14 cellular contexts compared by ENCODE assay signal in genomic region chr4:31291238-31291637, GRCh38.
DNase-seq lines count a peak whose midpoint lies in the region; ATAC-seq and TF ChIP-seq lines count a peak whose summit lies in the region.
"Had no signal": no experiment of that assay in that cellular context is flagged by ENCODE, and none has a peak within 500 bp of the region (broad histone marks: within the 10 kb centered on the region; RNA-seq: fewer than 3 reads in every experiment).

No MANE protein-coding gene starts in this region.

- no peaks in the 10 kb centered on the region for H4K20me1 ChIP-seq in DOHH2 (ENCODE audit: control insufficient read depth, insufficient read depth, low read depth, low read length)

- peaks cover 11% of the 10 kb centered on the region for H3K9me3 ChIP-seq in DOHH2 (ENCODE audit: control insufficient read depth, insufficient read depth, low read length)
- H3K9me3 ChIP-seq: transverse colon had no signal

- peak overlapping the region; percentile 83 for H3K27ac ChIP-seq in DOHH2 (ENCODE audit: low read depth, low read length)
- H3K27ac ChIP-seq: left ventricle myocardium inferior, transverse colon had no signal

- peak overlapping the region; percentile 56 for H3K4me3 ChIP-seq in DOHH2 (ENCODE audit: low read length)
- H3K4me3 ChIP-seq: K562, left ventricle myocardium inferior, transverse colon had no signal

- H3K27me3 ChIP-seq in DOHH2 (ENCODE audit: control insufficient read depth, low read length), result no peaks in the 10 kb centered on the region
- H3K27me3 ChIP-seq: transverse colon had no signal

- peak overlapping the region; percentile 53 for H3K4me2 ChIP-seq in DOHH2 (ENCODE audit: low read length)

- peaks cover 32% of the 10 kb centered on the region for H3K36me3 ChIP-seq in DOHH2 (ENCODE audit: control insufficient read depth, low read length)
- H3K36me3 ChIP-seq: left ventricle myocardium inferior, transverse colon had no signal

- no peaks in the 10 kb centered on the region for H3K79me2 ChIP-seq in DOHH2 (ENCODE audit: control insufficient read depth, low read length)

- TF ChIP-seq CTCF in DOHH2 (IDR thresholded peaks at IDR 0.05; ENCODE audit: low read depth, low read length, poor library complexity, severe bottlenecking), result no peak

- H3K4me1 ChIP-seq in DOHH2 (ENCODE audit: control insufficient read depth, low read length), result peaks cover 34% of the 10 kb centered on the region
- H3K4me1 ChIP-seq: left ventricle myocardium inferior, transverse colon had no signal

- ATAC-seq in GM19463 (IDR thresholded peaks at IDR 0.05; ENCODE audit: unreplicated experiment) (peak; percentile 76), HG03025 (IDR thresholded peaks at IDR 0.05; ENCODE audit: low FRiP score, unreplicated experiment) (peak; percentile 99), HG03196 (IDR thresholded peaks at IDR 0.05; ENCODE audit: unreplicated experiment) (no peak)
- ATAC-seq: K562 had no signal

- DNase-seq in NCI-H748 treated with DMSO at 0.1 percent for 48 hours (lab: John Stamatoyannopoulos, UW), result peak; percentile 1
- no peak for DNase-seq in DMS79 (lab: John Stamatoyannopoulos, UW)
- DNase-seq in stimulated activated CD4-positive, alpha-beta T cell treated with anti-CD3 and anti-CD28 coated beads, Interleukin-2, amount 100 ng/mL, for 48 hours, result no peak
- DNase-seq in hippocampal formation (lab: John Stamatoyannopoulos, UW), result no peak
- DNase-seq: effector CD8-positive, alpha-beta T cell; left ventricle myocardium inferior; NCI-H2171 treated with DMSO at 0.1 percent for 48 hours; nephron progenitor cell; transverse colon had no signal

- no peaks in the 10 kb centered on the region for H3K9me2 ChIP-seq in DOHH2 (replicated peaks; ENCODE audit: control insufficient read depth, low read length)

- H3F3A ChIP-seq in DOHH2 (ENCODE audit: control insufficient read depth, insufficient read depth), result peaks cover 3% of the 10 kb centered on the region; the same call in 1 of the 2 replicates
